ENCODE assay signal across 1 cellular context in genomic region chr10:102086196-102086595, GRCh38.
TF ChIP-seq lines count a peak whose summit lies in the region.

No MANE protein-coding gene starts in this region.

TF ChIP-seq in K562, 482 proteins besides CTCF, POLR2A, EP300 and RAD21:
- TF ChIP-seq HLTF (IDR thresholded peaks at IDR 0.05) (no peak), MCM7 (IDR thresholded peaks at IDR 0.05) (no peak), EZH2 (IDR thresholded peaks at IDR 0.05; ENCODE audit: borderline replicate concordance, low read depth, low read length) (no peak), ZNF174 (CRISPR knock-in tag; IDR thresholded peaks at IDR 0.05) (no peak)
